8 cellular contexts compared by ENCODE assay signal in genomic region chr5:151068571-151069197, GRCh38. TPM values are rescaled to one million over a fixed set of nuclear protein-coding genes. Genes with fewer than 3 reads are reported as not detected.
DNase-seq lines count a peak whose midpoint lies in the region; ATAC-seq and TF ChIP-seq lines count a peak whose summit lies in the region.

No MANE protein-coding gene starts in this region.

- peak; percentile 66 for ATAC-seq in GM18498 (IDR thresholded peaks at IDR 0.05; ENCODE audit: unreplicated experiment)
- peak; percentile 43 for ATAC-seq in GM21515 (IDR thresholded peaks at IDR 0.05; ENCODE audit: unreplicated experiment)
- peak; percentile 37 for ATAC-seq in gastroesophageal sphincter
- peak; percentile 88 for ATAC-seq in stimulated activated memory B cell treated with anti-CD40 and anti-IgM and Interleukin-4, amounts not matched to agents 10 μg/mL and 1 μg/mL and 100 μg/mL, for 72 hours

- no peaks in the 10 kb centered on the region for H3K9me3 Mint-ChIP-seq in stimulated activated memory B cell treated with anti-CD40 and anti-IgM and Interleukin-4, amounts not matched to agents 10 μg/mL and 1 μg/mL and 100 μg/mL, for 72 hours

- H3K36me3 ChIP-seq in gastroesophageal sphincter: peaks cover 0 to 12% of the 10 kb centered on the region in 2 donors

- peak overlapping the region; percentile 75 for H3K4me3 Mint-ChIP-seq in stimulated activated memory B cell treated with anti-CD40 and anti-IgM and Interleukin-4, amounts not matched to agents 10 μg/mL and 1 μg/mL and 100 μg/mL, for 72 hours

- TF ChIP-seq EP300 in gastroesophageal sphincter (IDR thresholded peaks at IDR 0.05): no peak

- peak overlapping the region; percentile 88 for H3K27ac Mint-ChIP-seq in stimulated activated memory B cell treated with anti-CD40 and anti-IgM and Interleukin-4, amounts not matched to agents 10 μg/mL and 1 μg/mL and 100 μg/mL, for 72 hours

- TF ChIP-seq POLR2A in gastroesophageal sphincter (IDR thresholded peaks at IDR 0.05): no peak

- H3K27me3 ChIP-seq in gastroesophageal sphincter: no peaks in the 10 kb centered on the region

- H3K4me1 ChIP-seq in gastroesophageal sphincter: peaks cover 1 to 94% (median 55%) of the 10 kb centered on the region in 3 donors

- 30 to 55% methylated on average over 2 of the region's 9 CpGs for WGBS in gastroesophageal sphincter (ENCODE audit: low coverage in 1 of 2), 2 donors

- H3K27me3 Mint-ChIP-seq in stimulated activated memory B cell treated with anti-CD40 and anti-IgM and Interleukin-4, amounts not matched to agents 10 μg/mL and 1 μg/mL and 100 μg/mL, for 72 hours: no peaks in the 10 kb centered on the region

- no peak overlapping the region for H3K4me3 ChIP-seq in gastroesophageal sphincter

- TF ChIP-seq CTCF in gastroesophageal sphincter (IDR thresholded peaks at IDR 0.05): no peak

- H3K36me3 Mint-ChIP-seq in stimulated activated memory B cell treated with anti-CD40 and anti-IgM and Interleukin-4, amounts not matched to agents 10 μg/mL and 1 μg/mL and 100 μg/mL, for 72 hours: peaks cover 76% of the 10 kb centered on the region

- no peaks in the 10 kb centered on the region for H3K9me3 ChIP-seq in gastroesophageal sphincter

- peaks cover 100% of the 10 kb centered on the region for H3K4me1 Mint-ChIP-seq in stimulated activated memory B cell treated with anti-CD40 and anti-IgM and Interleukin-4, amounts not matched to agents 10 μg/mL and 1 μg/mL and 100 μg/mL, for 72 hours

- DNase-seq in LHCN-M2 (ENCODE audit: low read depth) (peak; percentile 70), cerebellar nuclear complex (lab: John Stamatoyannopoulos, UW) (no peak), UCSD-AML1 (lab: John Stamatoyannopoulos, UW; ENCODE audit: unreplicated experiment) (no peak), NCI-H1436 treated with DMSO at 0.1 percent for 48 hours (lab: John Stamatoyannopoulos, UW) (no peak)

- H3K27ac ChIP-seq in gastroesophageal sphincter: peak overlapping the region in 3 of 4 donors; percentile 25 to 70 (median 50)

RNA-seq across cellular contexts. Expression of gene TNIP1, which starts 12.2 kb away (rescaled TPM):
- 151 and 186 TPM in 2 replicates for total RNA-seq in LHCN-M2 (2014; rRNA removed)
- 248 TPM for polyA plus RNA-seq in LHCN-M2 (2012)
- 100 to 1,000 TPM in 2 of 4 donors, 10 to 100 TPM in 2; 74.2 to 142 (median 97.9) TPM for total RNA-seq in gastroesophageal sphincter

RNA-seq across cellular contexts. Expression of gene GPX3, which starts 48.3 kb away (rescaled TPM):
- 1.0 and 7.3 TPM in 2 replicates for total RNA-seq in LHCN-M2 (2014; rRNA removed)
- 11.1 TPM for polyA plus RNA-seq in LHCN-M2 (2012)
- total RNA-seq in gastroesophageal sphincter: 1,000 to 10,000 TPM in 3 of 4 donors, 100 to 1,000 TPM in 1; 690 to 3,141 (median 1,517) TPM

Comparison
In these comparisons a context has a peak if more than half of its experiments do, and no peak if none do; other contexts are left out.
1. ATAC-seq: peak in every context shown above with its lines; median percentile 88 in stimulated activated memory B cell treated with anti-CD40 and anti-IgM and Interleukin-4, amounts not matched to agents 10 μg/mL and 1 μg/mL and 100 μg/mL, for 72 hours; 66 in GM18498; 43 in GM21515; 37 in gastroesophageal sphincter.
2. RNA of gene GPX3, which starts 48.3 kb away (total RNA-seq): 690 to 3,141 TPM in gastroesophageal sphincter; 1.0 to 7.3 TPM in LHCN-M2; every median in the first group is over 10 times any median in the second.